10 cellular contexts compared by ENCODE assay signal in the genomic region with DNA sequence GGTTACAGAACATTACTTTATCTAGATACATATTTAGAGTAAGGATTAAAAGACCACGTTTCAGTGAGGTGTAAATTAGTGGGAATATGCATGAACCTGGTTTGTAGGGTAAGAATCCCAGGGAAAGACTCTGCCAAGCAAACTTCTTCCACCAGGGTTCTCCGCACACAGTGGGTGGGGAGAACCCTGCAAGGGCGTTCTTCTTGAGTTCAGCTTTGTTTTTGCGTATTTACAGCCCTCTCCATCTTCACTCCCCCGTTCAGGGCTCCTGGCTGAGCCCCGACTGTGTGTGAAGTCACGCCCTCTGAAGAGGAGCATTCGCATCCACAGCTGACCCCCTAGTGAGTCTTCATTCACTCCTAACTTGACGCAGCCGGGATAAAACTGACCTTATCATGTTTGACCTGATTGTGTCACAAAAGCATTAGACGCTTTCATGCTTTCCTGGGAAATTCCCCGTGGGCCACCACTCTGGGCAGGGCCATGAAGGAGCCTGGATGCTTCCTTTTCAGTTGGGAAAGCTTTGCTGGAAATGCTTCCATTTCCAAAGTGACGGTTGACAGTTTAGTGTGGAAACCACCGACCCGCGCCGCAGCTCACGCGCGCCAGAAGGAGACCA. TPM values are rescaled to one million over a fixed set of nuclear protein-coding genes. Genes with fewer than 3 reads are reported as not detected.
DNase-seq lines count a peak whose midpoint lies in the region; ATAC-seq and TF ChIP-seq lines count a peak whose summit lies in the region.
"Had no signal": no experiment of that assay in that cellular context is flagged by ENCODE, and none has a peak within 500 bp of the region (broad histone marks: within the 10 kb centered on the region; RNA-seq: fewer than 3 reads in every experiment).

No MANE protein-coding gene starts in this region.

- no peaks in the 10 kb centered on the region for H3K79me2 ChIP-seq in parathyroid adenoma

- H3K27me3 Mint-ChIP-seq in WTC11 (ENCODE audit: low read depth): peaks cover 47% of the 10 kb centered on the region

- POLR2A ChIA-PET in WTC11 (lab: Charles Lee): interaction anchor here (0.6 to 1.1 kb wide), 3 partner anchors 16 to 182 kb away, joined by 3 to 6 read pairs (median 4); no protein-coding TSS in a partner anchor

- H3K4me1 ChIP-seq in iPS-18a (ENCODE audit: control insufficient read depth, low read depth, low read length) (peaks cover 40% of the 10 kb centered on the region), parathyroid adenoma (peaks cover 7% of the 10 kb centered on the region), gastrocnemius medialis (peaks cover 5 to 12% of the 10 kb centered on the region in 2 donors)

- H3K27me3 ChIP-seq in iPS-18a (ENCODE audit: control insufficient read depth, insufficient read depth, low read length) (peaks cover 59% of the 10 kb centered on the region), parathyroid adenoma (ENCODE audit: control insufficient read depth, insufficient read depth, low read length) (no peaks in the 10 kb centered on the region), gastrocnemius medialis (peaks cover 21 to 35% (median 30%) of the 10 kb centered on the region in 3 donors)

- H3K36me3 ChIP-seq in iPS-18a (ENCODE audit: control insufficient read depth, low read depth, low read length): peaks cover 11% of the 10 kb centered on the region
- H3K36me3 ChIP-seq in parathyroid adenoma (ENCODE audit: control insufficient read depth, insufficient read depth, low read length): no peaks in the 10 kb centered on the region
- H3K36me3 ChIP-seq in gastrocnemius medialis: peaks cover 0 to 5% of the 10 kb centered on the region in 2 donors

- peaks cover 7% of the 10 kb centered on the region for H3K36me3 Mint-ChIP-seq in WTC11

- no peak overlapping the region for H3K4me2 ChIP-seq in parathyroid adenoma (ENCODE audit: low read length)

- CTCF ChIA-PET in WTC11 (lab: Charles Lee): interaction anchor here (0.6 to 2.7 kb wide), 10 partner anchors 12 to 376 kb away, joined by 3 to 14 read pairs (median 4); no protein-coding TSS in a partner anchor

- DNase-seq in WTC11 (ENCODE audit: low spot score) (no peak), UCSD-AML1 (lab: John Stamatoyannopoulos, UW; ENCODE audit: unreplicated experiment) (no peak), gastrocnemius medialis (no peak)
- DNase-seq in stimulated activated CD4-positive, alpha-beta T cell treated with anti-CD3 and anti-CD28 coated beads, Interleukin-2, amount 100 ng/mL, for 48 hours: no peak
- DNase-seq: GF-D8, NCI-H1092 had no signal

- no peak overlapping the region for H3K27ac ChIP-seq in iPS-18a (ENCODE audit: low read length)
- H3K27ac ChIP-seq in parathyroid adenoma: no peak overlapping the region
- no peak overlapping the region for H3K27ac ChIP-seq in gastrocnemius medialis

- H3K4me3 ChIP-seq in iPS-18a (ENCODE audit: low read length): peak overlapping the region; percentile 41
- H3K4me3 ChIP-seq in parathyroid adenoma (ENCODE audit: low read depth, low read length): no peak overlapping the region
- peak overlapping the region in 1 of 4 donors; percentile 36 for H3K4me3 ChIP-seq in gastrocnemius medialis

- no peaks in the 10 kb centered on the region for H3K9me3 Mint-ChIP-seq in WTC11

- no peaks in the 10 kb centered on the region for H3K9me3 ChIP-seq in iPS-18a (ENCODE audit: control insufficient read depth, low read depth, low read length)
- H3K9me3 ChIP-seq in parathyroid adenoma (ENCODE audit: control insufficient read depth, low read length): no peaks in the 10 kb centered on the region
- H3K9me3 ChIP-seq in gastrocnemius medialis: no peaks in the 10 kb centered on the region

- intact Hi-C loops in gastrocnemius medialis (cut with DNase I; ENCODE audit: low total_unique reads): no loop called here

- peak overlapping the region; percentile 40 for H2AFZ ChIP-seq in parathyroid adenoma

- H3K4me1 Mint-ChIP-seq in WTC11: peaks cover 46% of the 10 kb centered on the region

- H3K4me3 Mint-ChIP-seq in WTC11: peak overlapping the region; percentile 71

- in situ Hi-C loops in gastrocnemius medialis (cut with MboI; ENCODE audit: low sequenced_read_pairs in 4 of 4): no loop called here

- no peak for TF ChIP-seq POLR2A in gastrocnemius medialis (IDR thresholded peaks at IDR 0.05)

- no peak overlapping the region for H3K9ac ChIP-seq in iPS-18a (ENCODE audit: low read length)
- H3K9ac ChIP-seq in parathyroid adenoma: no peak overlapping the region

- no peak overlapping the region for H3K27ac Mint-ChIP-seq in WTC11

- ATAC-seq in GM18511 (IDR thresholded peaks at IDR 0.05; ENCODE audit: unreplicated experiment): peak; percentile 17
- no peak; the same call in 1 of the 2 replicates for ATAC-seq in WTC11
- no peak for ATAC-seq in gastrocnemius medialis
- ATAC-seq in HG02852 (IDR thresholded peaks at IDR 0.05; ENCODE audit: unreplicated experiment): no peak

- no peak for TF ChIP-seq CTCF in WTC11 (IDR thresholded peaks at IDR 0.05)
- TF ChIP-seq CTCF in parathyroid adenoma (IDR thresholded peaks at IDR 0.05): no peak
- TF ChIP-seq CTCF in gastrocnemius medialis (IDR thresholded peaks at IDR 0.05 in 4 of 5, conservative IDR thresholded peaks at IDR 0.05 in 1 of 5): no peak

TF ChIP-seq in WTC11, 78 proteins besides CTCF, POLR2A, EP300 and RAD21:
- no peak for TF ChIP-seq SMAD3 (CRISPR knock-in tag; IDR thresholded peaks at IDR 0.05; ENCODE audit: borderline replicate concordance)
- no peak for TF ChIP-seq NR1H2 (CRISPR knock-in tag; IDR thresholded peaks at IDR 0.05)
- TF ChIP-seq IRF2 (CRISPR knock-in tag; IDR thresholded peaks at IDR 0.05; ENCODE audit: borderline replicate concordance, low read depth): no peak
- TF ChIP-seq, protein P1, sequence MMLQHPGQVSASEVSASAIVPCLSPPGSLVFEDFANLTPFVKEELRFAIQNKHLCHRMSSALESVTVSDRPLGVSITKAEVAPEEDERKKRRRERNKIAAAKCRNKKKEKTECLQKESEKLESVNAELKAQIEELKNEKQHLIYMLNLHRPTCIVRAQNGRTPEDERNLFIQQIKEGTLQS (CRISPR knock-in tag; conservative IDR thresholded peaks at IDR 0.05): no peak

RNA-seq across cellular contexts. Expression of a gene that starts 1.0 kb away (rescaled TPM):
- 3.5 to 5.2 TPM (median 4.3 TPM) in 3 replicates for total RNA-seq in WTC11 (2021)
- not detected for total RNA-seq in gastrocnemius medialis

RNA-seq across cellular contexts. Expression of a gene that starts 22.1 kb away (rescaled TPM):
- 145 to 150 TPM (median 146 TPM) in 3 replicates for total RNA-seq in WTC11 (2021)
- 10 to 100 TPM; 69.7 to 91.3 (median 81.9) TPM for total RNA-seq in gastrocnemius medialis

RNA-seq across cellular contexts. Expression of a gene that starts 23.1 kb away (rescaled TPM):
- total RNA-seq in WTC11 (2021) (26.4 to 34.4 TPM (median 31.3 TPM) in 3 replicates), gastrocnemius medialis (10 to 100 TPM in 1 of 4 donors, 1 to 10 TPM in 3; 6.2 to 16.1 (median 8.5) TPM)
